8 cellular contexts compared by ENCODE assay signal in genomic region chr19:11125994-11126685, GRCh38. TPM values are rescaled to one million over a fixed set of nuclear protein-coding genes. Genes with fewer than 3 reads are reported as not detected.
DNase-seq lines count a peak whose midpoint lies in the region; ATAC-seq, FAIRE-seq and TF ChIP-seq lines count a peak whose summit lies in the region.

No MANE protein-coding gene starts in this region.

- POLR2A ChIA-PET in activated CD4-positive, alpha-beta T cell treated with anti-CD3 and anti-CD28 coated beads for 36 hours (lab: Charles Lee) = interaction anchor here (0.6 to 1.2 kb wide), 2 partner anchors 16 to 252 kb away, joined by 4 read pairs; no protein-coding TSS in a partner anchor
- POLR2A ChIA-PET in HepG2 (lab: Yijun Ruan, JAX) = interaction anchor here (0.6 to 1.3 kb wide), 5 partner anchors 9 to 114 kb away, joined by 3 to 5 read pairs (median 3); partner anchors contain the start of gene ANGPTL8

- H3K36me3 ChIP-seq in HepG2 (replicated peaks in 1 of 2; ENCODE audit: control insufficient read depth in 1 of 2, insufficient read depth in 2 of 2, low read length in 2 of 2) = peaks cover 24 to 54% of the 10 kb centered on the region in 2 experiments

- peaks cover 48% of the 10 kb centered on the region for H4K20me1 ChIP-seq in HepG2 (ENCODE audit: insufficient read depth, low read length)

- H3K4me2 ChIP-seq in HepG2 (ENCODE audit: low read depth, low read length) = no peak overlapping the region

- 68% methylated on average over 11 of the region's 11 CpGs for WGBS in HepG2 (ENCODE audit: low lambda C conversion rate)

- in situ Hi-C loops in HepG2 (cut with HindIII; ENCODE audit: extremely low pct_ligation_motif_present, low pct_unique_long_range_greater_than_20kb) = no loop called here

- no peaks in the 10 kb centered on the region for H3K4me1 Mint-ChIP-seq in activated CD4-positive, alpha-beta T cell treated with anti-CD3 and anti-CD28 coated beads for 36 hours

- FAIRE-seq in HepG2 (lab: Jason Lieb, UNC) = peak; percentile 67

- peaks cover 47% of the 10 kb centered on the region for H3K36me3 Mint-ChIP-seq in activated CD4-positive, alpha-beta T cell treated with anti-CD3 and anti-CD28 coated beads for 36 hours (ENCODE audit: low read depth)

- no peak overlapping the region for H3K4me3 Mint-ChIP-seq in activated CD4-positive, alpha-beta T cell treated with anti-CD3 and anti-CD28 coated beads for 36 hours

- no peak overlapping the region for H2AFZ ChIP-seq in HepG2 (ENCODE audit: low read length)

- TF ChIP-seq CTCF in HepG2 (CRISPR knock-in tag; IDR thresholded peaks at IDR 0.05) = peak; percentile 80

- intact Hi-C loops in activated CD4-positive, alpha-beta T cell treated with anti-CD3 and anti-CD28 coated beads for 36 hours (cut with DNase I, micrococcal nuclease) = loop anchor here in 1 of 2 experiments (1.0 kb wide), 1 partner anchor 90 kb away; no protein-coding TSS in a partner anchor
- intact Hi-C loops in HepG2 (cut with micrococcal nuclease; ENCODE audit: unreplicated experiment) = no loop called here

- no peak overlapping the region for H3K4me3 ChIP-seq in HepG2 (replicated peaks in 1 of 3; ENCODE audit: insufficient read depth in 1 of 3, low read depth in 2 of 3, low read length in 3 of 3)

- peaks cover 51% of the 10 kb centered on the region for H3K4me1 ChIP-seq in HepG2 (ENCODE audit: insufficient read depth, low read length)

- no peak for TF ChIP-seq EP300 in HepG2 (IDR thresholded peaks at IDR 0.05; ENCODE audit: low read depth in 2 of 2, low read length in 2 of 2)
- no peak for TF ChIP-seq EP300 in HepG2 (CRISPR knock-in tag; IDR thresholded peaks at IDR 0.05; ENCODE audit: borderline replicate concordance)

- BruUV-seq in HepG2 (replicated peaks; lab: Mats Ljungman, UMichigan) = TSS peak; percentile 34

- H3K27ac ChIP-seq in HepG2 (ENCODE audit: extremely low read length, insufficient read depth, low read length) = peak overlapping the region; percentile 36

- no peaks in the 10 kb centered on the region for H3K27me3 Mint-ChIP-seq in activated CD4-positive, alpha-beta T cell treated with anti-CD3 and anti-CD28 coated beads for 36 hours

- H3K27ac Mint-ChIP-seq in activated CD4-positive, alpha-beta T cell treated with anti-CD3 and anti-CD28 coated beads for 36 hours = no peak overlapping the region

- H3K9me3 ChIP-seq in HepG2 (ENCODE audit: low read length) = no peaks in the 10 kb centered on the region

- no peak overlapping the region for H3K9ac ChIP-seq in HepG2 (ENCODE audit: insufficient read depth, low read depth, low read length)

- ATAC-seq in activated CD4-positive, alpha-beta T cell treated with anti-CD3 and anti-CD28 coated beads for 36 hours = peak; percentile 78
- ATAC-seq in HepG2 = peak; percentile 50
- ATAC-seq in HG02610 (IDR thresholded peaks at IDR 0.05; ENCODE audit: unreplicated experiment) = no peak

- 0 out of 2 replicates have a peak, but pooled peaks have one; percentile 35 for TF ChIP-seq RAD21 in HepG2 (CRISPR knock-in tag; IDR thresholded peaks at IDR 0.05)

- no peaks in the 10 kb centered on the region for H3K79me2 ChIP-seq in HepG2 (ENCODE audit: insufficient read depth, low read length)

- no peak for TF ChIP-seq POLR2A in HepG2 (IDR thresholded peaks at IDR 0.05; ENCODE audit: insufficient read depth in 1 of 2, low read depth in 2 of 2, low read length in 2 of 2)

- no peaks in the 10 kb centered on the region for H3K27me3 ChIP-seq in HepG2 (ENCODE audit: control insufficient read depth in 1 of 2, insufficient read depth in 2 of 2, low read length in 2 of 2)

- CTCF ChIA-PET in activated CD4-positive, alpha-beta T cell treated with anti-CD3 and anti-CD28 coated beads for 36 hours (lab: Charles Lee) = interaction anchor here (0.6 to 2.0 kb wide), 25 partner anchors 9 to 312 kb away, joined by 3 to 14 read pairs (median 4); partner anchors contain the start of genes LDLR and SPC24
- CTCF ChIA-PET in HepG2 (lab: Yijun Ruan, JAX; ENCODE audit: low intra/inter-chr PET ratio, low total read pairs) = interaction anchor here (0.6 to 1.2 kb wide), 5 partner anchors 11 to 90 kb away, joined by 3 to 4 read pairs (median 3); no protein-coding TSS in a partner anchor

- DNase-seq in NCI-H82 (lab: John Stamatoyannopoulos, UW) (peak; percentile 66), NCI-H82 treated with DMSO at 0.1 percent for 48 hours (lab: John Stamatoyannopoulos, UW; ENCODE audit: unreplicated experiment) (no peak), NCI-H2107 (lab: John Stamatoyannopoulos, UW) (peak; percentile 57), cerebellum (ENCODE audit: low spot score) (peak; percentile 74), HepG2 (ENCODE audit: low spot score) (peak; percentile 67)
- DNase-seq in activated CD4-positive, alpha-beta T cell treated with anti-CD3 and anti-CD28 coated beads for 36 hours = peak; percentile 88
- DNase-seq in stimulated activated CD4-positive, alpha-beta T cell treated with anti-CD3 and anti-CD28 coated beads, TNF-alpha, amount 100 ng/mL, for 24 hours (ENCODE audit: low read depth in 3 of 3) = peak; percentile 56 to 72 (median 72)

- no peaks in the 10 kb centered on the region for H3K9me3 Mint-ChIP-seq in activated CD4-positive, alpha-beta T cell treated with anti-CD3 and anti-CD28 coated beads for 36 hours (ENCODE audit: low read depth)

TF ChIP-seq in HepG2, 621 proteins besides CTCF, POLR2A, EP300 and RAD21 (continues in another document):
- peak; percentile 52 for TF ChIP-seq RBM22 (optimal IDR thresholded peaks at IDR 0.05; ENCODE audit: low read length)
- TF ChIP-seq IRF1 (CRISPR knock-in tag; IDR thresholded peaks at IDR 0.05; ENCODE audit: low read depth) = no peak
- TF ChIP-seq NR1H2 (CRISPR knock-in tag; IDR thresholded peaks at IDR 0.05; ENCODE audit: borderline replicate concordance, low read depth) = no peak

RNA-seq across cellular contexts. Expression of gene SPC24, which starts 29.4 kb away (rescaled TPM):
- 10 to 100 TPM; 59.6 to 72.2 TPM for total RNA-seq in activated CD4-positive, alpha-beta T cell treated with anti-CD3 and anti-CD28 coated beads for 36 hours
- total RNA-seq in cerebellum (13.3 TPM), HepG2 (2016; rRNA removed; fragmentation: Illumina TruSeq; extraction: Trizol) (46.2 and 63.2 TPM in 2 replicates)
- total RNA-seq in HepG2 (2016; cell fraction: cytosol; rRNA removed; fragmentation: Illumina TruSeq; extraction: Trizol; ENCODE audit: low read depth) = 7.6 and 7.9 TPM in 2 replicates
- 47.6 and 55.0 TPM in 2 replicates for total RNA-seq in HepG2 (2016; cell fraction: insoluble cytoplasmic fraction; rRNA removed; fragmentation: Illumina TruSeq; extraction: Trizol)
- 21.9 and 24.3 TPM in 2 replicates for total RNA-seq in HepG2 (2016; cell fraction: membrane; rRNA removed; fragmentation: Illumina TruSeq; extraction: Trizol)
- total RNA-seq in HepG2 (2016; cell fraction: nucleus; rRNA removed; fragmentation: Illumina TruSeq; extraction: Trizol) = 24.3 and 25.4 TPM in 2 replicates
- 8.8 and 10.0 TPM in 2 replicates for polyA plus RNA-seq in HepG2 (2011; rRNA removed)
- polyA plus RNA-seq in HepG2 (2011; cell fraction: cytosol; rRNA removed) = 6.3 and 10.5 TPM in 2 replicates
- 10.2 and 12.2 TPM in 2 replicates for polyA plus RNA-seq in HepG2 (2011; cell fraction: nucleus; rRNA removed)
- 3.9 and 8.5 TPM in 2 replicates for polyA plus RNA-seq in HepG2 (2012)
- 3.0 and 3.9 TPM in 2 replicates for polyA plus RNA-seq in HepG2 (2016; cell fraction: cytosol; fragmentation: Illumina TruSeq; extraction: Trizol; ENCODE audit: low read depth)
- polyA plus RNA-seq in HepG2 (2016; cell fraction: insoluble cytoplasmic fraction; fragmentation: Illumina TruSeq; extraction: Trizol; ENCODE audit: low read depth) = 26.0 and 27.0 TPM in 2 replicates
- polyA plus RNA-seq in HepG2 (2016; cell fraction: membrane; fragmentation: Illumina TruSeq; extraction: Trizol; ENCODE audit: low read depth) = 7.2 and 8.5 TPM in 2 replicates
- 31.6 and 34.4 TPM in 2 replicates for polyA plus RNA-seq in HepG2 (2016; cell fraction: nucleus; fragmentation: Illumina TruSeq; extraction: Trizol; ENCODE audit: insufficient read depth, low read depth)
- 27.2 and 131 TPM in 2 replicates for polyA minus RNA-seq in HepG2 (2011; rRNA and poly(A)+ RNA removed; ENCODE audit: low replicate concordance)
- polyA minus RNA-seq in HepG2 (2011; cell fraction: cytosol; rRNA and poly(A)+ RNA removed) = 11.4 and 21.7 TPM in 2 replicates
- 8.6 and 9.8 TPM in 2 replicates for polyA minus RNA-seq in HepG2 (2011; cell fraction: nucleus; rRNA and poly(A)+ RNA removed)

RNA-seq across cellular contexts. Expression of gene LDLR, which starts 36.9 kb away (rescaled TPM):
- 10 to 100 TPM; 73.0 to 73.8 TPM for total RNA-seq in activated CD4-positive, alpha-beta T cell treated with anti-CD3 and anti-CD28 coated beads for 36 hours
- total RNA-seq in cerebellum (36.6 TPM), HepG2 (2016; rRNA removed; fragmentation: Illumina TruSeq; extraction: Trizol) (24.0 and 51.6 TPM in 2 replicates)
- total RNA-seq in HepG2 (2016; cell fraction: cytosol; rRNA removed; fragmentation: Illumina TruSeq; extraction: Trizol; ENCODE audit: low read depth) = 18.8 and 19.8 TPM in 2 replicates
- 20.6 and 54.1 TPM in 2 replicates for total RNA-seq in HepG2 (2016; cell fraction: insoluble cytoplasmic fraction; rRNA removed; fragmentation: Illumina TruSeq; extraction: Trizol)
- 25.2 and 30.7 TPM in 2 replicates for total RNA-seq in HepG2 (2016; cell fraction: membrane; rRNA removed; fragmentation: Illumina TruSeq; extraction: Trizol)
- total RNA-seq in HepG2 (2016; cell fraction: nucleus; rRNA removed; fragmentation: Illumina TruSeq; extraction: Trizol) = 55.9 and 71.2 TPM in 2 replicates
- 92.5 and 135 TPM in 2 replicates for polyA plus RNA-seq in HepG2 (2011; rRNA removed)
- 45.7 and 58.8 TPM in 2 replicates for polyA plus RNA-seq in HepG2 (2011; cell fraction: cytosol; rRNA removed)
- polyA plus RNA-seq in HepG2 (2011; cell fraction: nucleus; rRNA removed) = 95.8 and 112 TPM in 2 replicates
- polyA plus RNA-seq in HepG2 (2012) = 45.0 and 107 TPM in 2 replicates
- 3.2 and 4.4 TPM in 2 replicates for polyA plus RNA-seq in HepG2 (2016; cell fraction: cytosol; fragmentation: Illumina TruSeq; extraction: Trizol; ENCODE audit: low read depth)
- polyA plus RNA-seq in HepG2 (2016; cell fraction: insoluble cytoplasmic fraction; fragmentation: Illumina TruSeq; extraction: Trizol; ENCODE audit: low read depth) = 11.3 and 19.1 TPM in 2 replicates
- polyA plus RNA-seq in HepG2 (2016; cell fraction: membrane; fragmentation: Illumina TruSeq; extraction: Trizol; ENCODE audit: low read depth) = 6.6 and 7.9 TPM in 2 replicates
- 79.1 and 81.9 TPM in 2 replicates for polyA plus RNA-seq in HepG2 (2016; cell fraction: nucleus; fragmentation: Illumina TruSeq; extraction: Trizol; ENCODE audit: insufficient read depth, low read depth)
- 183 and 246 TPM in 2 replicates for polyA minus RNA-seq in HepG2 (2011; rRNA and poly(A)+ RNA removed; ENCODE audit: low replicate concordance)
- 98.4 and 116 TPM in 2 replicates for polyA minus RNA-seq in HepG2 (2011; cell fraction: cytosol; rRNA and poly(A)+ RNA removed)
- 110 and 155 TPM in 2 replicates for polyA minus RNA-seq in HepG2 (2011; cell fraction: nucleus; rRNA and poly(A)+ RNA removed)
